Comparison of ENCODE assay signal across 2 cellular contexts in genomic region chrX:115892787-115893671, GRCh38.
TF ChIP-seq lines count a peak whose summit lies in the region.

No MANE protein-coding gene starts in this region.

TF ChIP-seq in K562, 482 proteins besides CTCF, POLR2A, EP300 and RAD21 (continued from another document and continues in another):
- TF ChIP-seq, protein P1, sequence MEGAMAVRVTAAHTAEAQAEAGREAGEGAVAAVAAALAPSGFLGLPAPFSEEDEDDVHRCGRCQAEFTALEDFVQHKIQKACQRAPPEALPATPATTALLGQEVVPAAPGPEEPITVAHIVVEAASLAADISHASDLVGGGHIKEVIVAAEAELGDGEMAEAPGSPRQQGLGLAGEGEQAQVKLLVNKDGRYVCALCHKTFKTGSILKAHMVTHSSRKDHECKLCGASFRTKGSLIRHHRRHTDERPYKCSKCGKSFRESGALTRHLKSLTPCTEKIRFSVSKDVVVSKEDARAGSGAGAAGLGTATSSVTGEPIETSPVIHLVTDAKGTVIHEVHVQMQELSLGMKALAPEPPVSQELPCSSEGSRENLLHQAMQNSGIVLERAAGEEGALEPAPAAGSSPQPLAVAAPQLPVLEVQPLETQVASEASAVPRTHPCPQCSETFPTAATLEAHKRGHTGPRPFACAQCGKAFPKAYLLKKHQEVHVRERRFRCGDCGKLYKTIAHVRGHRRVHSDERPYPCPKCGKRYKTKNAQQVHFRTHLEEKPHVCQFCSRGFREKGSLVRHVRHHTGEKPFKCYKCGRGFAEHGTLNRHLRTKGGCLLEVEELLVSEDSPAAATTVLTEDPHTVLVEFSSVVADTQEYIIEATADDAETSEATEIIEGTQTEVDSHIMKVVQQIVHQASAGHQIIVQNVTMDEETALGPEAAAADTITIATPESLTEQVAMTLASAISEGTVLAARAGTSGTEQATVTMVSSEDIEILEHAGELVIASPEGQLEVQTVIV (CRISPR knock-in tag; IDR thresholded peaks at IDR 0.05; ENCODE audit: borderline replicate concordance): no peak
- TF ChIP-seq RFX5 (IDR thresholded peaks at IDR 0.05; ENCODE audit: low read depth, low read length): no peak
- no peak for TF ChIP-seq TEAD2 (tag; IDR thresholded peaks at IDR 0.05)
- TF ChIP-seq DEAF1 (CRISPR knock-in tag; IDR thresholded peaks at IDR 0.05): peak; percentile 61
- no peak for TF ChIP-seq ATF7 (IDR thresholded peaks at IDR 0.05)
- no peak for TF ChIP-seq ZNF699 (CRISPR knock-in tag; IDR thresholded peaks at IDR 0.05; ENCODE audit: insufficient replicate concordance)
- TF ChIP-seq ZNF384 (IDR thresholded peaks at IDR 0.05; ENCODE audit: low read depth, low read length): peak; percentile 100
- no peak for TF ChIP-seq HDAC1 (IDR thresholded peaks at IDR 0.05)
- no peak for TF ChIP-seq PBX2 (CRISPR knock-in tag; IDR thresholded peaks at IDR 0.05; ENCODE audit: low read depth)
- no peak for TF ChIP-seq PBX2 (tag; conservative IDR thresholded peaks at IDR 0.05; ENCODE audit: low read depth)
- TF ChIP-seq ZNF41 (CRISPR knock-in tag; conservative IDR thresholded peaks at IDR 0.05): no peak
- TF ChIP-seq FIP1L1 (IDR thresholded peaks at IDR 0.05; ENCODE audit: low read depth, low read length, poor library complexity, severe bottlenecking): no peak
- TF ChIP-seq CHD2 (IDR thresholded peaks at IDR 0.05; ENCODE audit: low read depth, low read length): peak; percentile 71
- TF ChIP-seq KLF16 (IDR thresholded peaks at IDR 0.05): no peak
- TF ChIP-seq DDX20 (tag; IDR thresholded peaks at IDR 0.05; ENCODE audit: low read depth): no peak
- no peak for TF ChIP-seq CBFB (CRISPR knock-in tag; IDR thresholded peaks at IDR 0.05)
- TF ChIP-seq NONO (IDR thresholded peaks at IDR 0.05; ENCODE audit: low read depth in 2 of 2, low read length in 1 of 2): no peak
- peak; percentile 32; the same call in 1 of the 2 replicates for TF ChIP-seq FOSL1 (tag; conservative IDR thresholded peaks at IDR 0.05)
- no peak for TF ChIP-seq CBX8 (IDR thresholded peaks at IDR 0.05; ENCODE audit: borderline replicate concordance, extremely low read depth, low read depth, low read length, poor library complexity, severe bottlenecking)
- TF ChIP-seq HDAC3 (IDR thresholded peaks at IDR 0.05; ENCODE audit: borderline replicate concordance, partially characterized antibody): no peak
- TF ChIP-seq YY1 (IDR thresholded peaks at IDR 0.05; ENCODE audit: borderline replicate concordance in 1 of 3, control insufficient read depth in 1 of 3, extremely low read depth in 1 of 3, insufficient read depth in 3 of 3, insufficient read length in 1 of 3, insufficient replicate concordance in 2 of 3, low read depth in 1 of 3, low read length in 2 of 3): peak in 2 of 3 experiments; percentile 39 to 77
- TF ChIP-seq THRAP3 (IDR thresholded peaks at IDR 0.05; ENCODE audit: borderline replicate concordance): no peak
- TF ChIP-seq HSF4 (CRISPR knock-in tag; IDR thresholded peaks at IDR 0.05; ENCODE audit: borderline replicate concordance): no peak
- no peak for TF ChIP-seq XRCC4 (IDR thresholded peaks at IDR 0.05; ENCODE audit: extremely low read depth, insufficient read depth, insufficient read length)
- no peak for TF ChIP-seq KLF10 (CRISPR knock-in tag; IDR thresholded peaks at IDR 0.05)
- no peak for TF ChIP-seq PURB (CRISPR knock-in tag; IDR thresholded peaks at IDR 0.05; ENCODE audit: low read depth)
- TF ChIP-seq ZC3H8 (IDR thresholded peaks at IDR 0.05): no peak
- no peak for TF ChIP-seq BRD9 (IDR thresholded peaks at IDR 0.05; ENCODE audit: low read depth, partially characterized antibody)
- 0 out of 2 replicates have a peak, but pooled peaks have one; percentile 30 for TF ChIP-seq CREM (IDR thresholded peaks at IDR 0.05; ENCODE audit: low read depth)
- TF ChIP-seq TAF9B (IDR thresholded peaks at IDR 0.05; ENCODE audit: partially characterized antibody): peak; percentile 26
- TF ChIP-seq CXXC5 (CRISPR knock-in tag; IDR thresholded peaks at IDR 0.05): no peak
- peak; percentile 48; the same call in 1 of the 2 replicates for TF ChIP-seq TOE1 (IDR thresholded peaks at IDR 0.05; ENCODE audit: borderline replicate concordance)
- TF ChIP-seq TOE1 (CRISPR knock-in tag; IDR thresholded peaks at IDR 0.05; ENCODE audit: borderline replicate concordance, low read depth): no peak
- no peak for TF ChIP-seq ETS2 (tag; IDR thresholded peaks at IDR 0.05; ENCODE audit: borderline replicate concordance, poor library complexity, severe bottlenecking)

TF ChIP-seq in HepG2, 621 proteins besides CTCF, POLR2A, EP300 and RAD21 (continued from another document and continues in another):
- TF ChIP-seq, protein P2, sequence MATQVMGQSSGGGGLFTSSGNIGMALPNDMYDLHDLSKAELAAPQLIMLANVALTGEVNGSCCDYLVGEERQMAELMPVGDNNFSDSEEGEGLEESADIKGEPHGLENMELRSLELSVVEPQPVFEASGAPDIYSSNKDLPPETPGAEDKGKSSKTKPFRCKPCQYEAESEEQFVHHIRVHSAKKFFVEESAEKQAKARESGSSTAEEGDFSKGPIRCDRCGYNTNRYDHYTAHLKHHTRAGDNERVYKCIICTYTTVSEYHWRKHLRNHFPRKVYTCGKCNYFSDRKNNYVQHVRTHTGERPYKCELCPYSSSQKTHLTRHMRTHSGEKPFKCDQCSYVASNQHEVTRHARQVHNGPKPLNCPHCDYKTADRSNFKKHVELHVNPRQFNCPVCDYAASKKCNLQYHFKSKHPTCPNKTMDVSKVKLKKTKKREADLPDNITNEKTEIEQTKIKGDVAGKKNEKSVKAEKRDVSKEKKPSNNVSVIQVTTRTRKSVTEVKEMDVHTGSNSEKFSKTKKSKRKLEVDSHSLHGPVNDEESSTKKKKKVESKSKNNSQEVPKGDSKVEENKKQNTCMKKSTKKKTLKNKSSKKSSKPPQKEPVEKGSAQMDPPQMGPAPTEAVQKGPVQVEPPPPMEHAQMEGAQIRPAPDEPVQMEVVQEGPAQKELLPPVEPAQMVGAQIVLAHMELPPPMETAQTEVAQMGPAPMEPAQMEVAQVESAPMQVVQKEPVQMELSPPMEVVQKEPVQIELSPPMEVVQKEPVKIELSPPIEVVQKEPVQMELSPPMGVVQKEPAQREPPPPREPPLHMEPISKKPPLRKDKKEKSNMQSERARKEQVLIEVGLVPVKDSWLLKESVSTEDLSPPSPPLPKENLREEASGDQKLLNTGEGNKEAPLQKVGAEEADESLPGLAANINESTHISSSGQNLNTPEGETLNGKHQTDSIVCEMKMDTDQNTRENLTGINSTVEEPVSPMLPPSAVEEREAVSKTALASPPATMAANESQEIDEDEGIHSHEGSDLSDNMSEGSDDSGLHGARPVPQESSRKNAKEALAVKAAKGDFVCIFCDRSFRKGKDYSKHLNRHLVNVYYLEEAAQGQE (IDR thresholded peaks at IDR 0.05; ENCODE audit: borderline replicate concordance in 1 of 2, low read depth in 1 of 2, low read length in 2 of 2): no peak
- TF ChIP-seq KMT2B (CRISPR knock-in tag; IDR thresholded peaks at IDR 0.05): peak; percentile 47; the same call in 1 of the 2 replicates
- TF ChIP-seq NCOA2 (CRISPR knock-in tag; IDR thresholded peaks at IDR 0.05): peak; percentile 45; the same call in 1 of the 2 replicates
- no peak for TF ChIP-seq CENPT (CRISPR knock-in tag; IDR thresholded peaks at IDR 0.05; ENCODE audit: low read depth)
- TF ChIP-seq ZNF501 (CRISPR knock-in tag; IDR thresholded peaks at IDR 0.05): peak; percentile 35; the same call in 1 of the 2 replicates
- TF ChIP-seq ZNF569 (CRISPR knock-in tag; IDR thresholded peaks at IDR 0.05; ENCODE audit: borderline replicate concordance): no peak
- 0 out of 2 replicates have a peak, but pooled peaks have one; percentile 33 for TF ChIP-seq ISL2 (CRISPR knock-in tag; IDR thresholded peaks at IDR 0.05)
- peak; percentile 20; the same call in 1 of the 2 replicates for TF ChIP-seq MIXL1 (CRISPR knock-in tag; IDR thresholded peaks at IDR 0.05)
- TF ChIP-seq CHD2 (IDR thresholded peaks at IDR 0.05; ENCODE audit: low read depth, low read length): peak; percentile 83
- no peak for TF ChIP-seq ZNF512B (CRISPR knock-in tag; IDR thresholded peaks at IDR 0.05; ENCODE audit: borderline replicate concordance)
- no peak for TF ChIP-seq ZNF263 (CRISPR knock-in tag; IDR thresholded peaks at IDR 0.05)
- TF ChIP-seq BCL6 (CRISPR knock-in tag; IDR thresholded peaks at IDR 0.05): peak; percentile 35; the same call in 1 of the 2 replicates
- TF ChIP-seq HNF4G (IDR thresholded peaks at IDR 0.05; ENCODE audit: borderline replicate concordance, low read depth, low read length): peak; percentile 73; the same call in 1 of the 2 replicates
- peak; percentile 14; the same call in 1 of the 2 replicates for TF ChIP-seq HNF4G (CRISPR knock-in tag; IDR thresholded peaks at IDR 0.05; ENCODE audit: borderline replicate concordance, low read depth)
- TF ChIP-seq, protein P3, sequence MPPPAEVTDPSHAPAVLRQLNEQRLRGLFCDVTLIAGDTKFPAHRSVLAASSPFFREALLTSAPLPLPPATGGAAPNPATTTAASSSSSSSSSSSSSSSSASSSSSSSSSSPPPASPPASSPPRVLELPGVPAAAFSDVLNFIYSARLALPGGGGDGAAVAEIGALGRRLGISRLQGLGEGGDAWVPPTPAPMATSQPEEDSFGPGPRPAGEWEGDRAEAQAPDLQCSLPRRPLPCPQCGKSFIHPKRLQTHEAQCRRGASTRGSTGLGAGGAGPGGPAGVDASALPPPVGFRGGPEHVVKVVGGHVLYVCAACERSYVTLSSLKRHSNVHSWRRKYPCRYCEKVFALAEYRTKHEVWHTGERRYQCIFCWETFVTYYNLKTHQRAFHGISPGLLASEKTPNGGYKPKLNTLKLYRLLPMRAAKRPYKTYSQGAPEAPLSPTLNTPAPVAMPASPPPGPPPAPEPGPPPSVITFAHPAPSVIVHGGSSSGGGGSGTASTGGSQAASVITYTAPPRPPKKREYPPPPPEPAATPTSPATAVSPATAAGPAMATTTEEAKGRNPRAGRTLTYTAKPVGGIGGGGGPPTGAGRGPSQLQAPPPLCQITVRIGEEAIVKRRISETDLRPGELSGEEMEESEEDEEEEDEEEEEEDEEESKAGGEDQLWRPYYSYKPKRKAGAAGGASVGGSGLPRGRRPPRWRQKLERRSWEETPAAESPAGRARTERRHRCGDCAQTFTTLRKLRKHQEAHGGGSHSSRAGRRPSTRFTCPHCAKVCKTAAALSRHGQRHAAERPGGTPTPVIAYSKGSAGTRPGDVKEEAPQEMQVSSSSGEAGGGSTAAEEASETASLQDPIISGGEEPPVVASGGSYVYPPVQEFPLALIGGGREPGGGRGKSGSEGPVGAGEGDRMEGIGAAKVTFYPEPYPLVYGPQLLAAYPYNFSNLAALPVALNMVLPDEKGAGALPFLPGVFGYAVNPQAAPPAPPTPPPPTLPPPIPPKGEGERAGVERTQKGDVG (CRISPR knock-in tag; IDR thresholded peaks at IDR 0.05; ENCODE audit: borderline replicate concordance): peak; percentile 30; the same call in 1 of the 2 replicates
- TF ChIP-seq, protein P4, sequence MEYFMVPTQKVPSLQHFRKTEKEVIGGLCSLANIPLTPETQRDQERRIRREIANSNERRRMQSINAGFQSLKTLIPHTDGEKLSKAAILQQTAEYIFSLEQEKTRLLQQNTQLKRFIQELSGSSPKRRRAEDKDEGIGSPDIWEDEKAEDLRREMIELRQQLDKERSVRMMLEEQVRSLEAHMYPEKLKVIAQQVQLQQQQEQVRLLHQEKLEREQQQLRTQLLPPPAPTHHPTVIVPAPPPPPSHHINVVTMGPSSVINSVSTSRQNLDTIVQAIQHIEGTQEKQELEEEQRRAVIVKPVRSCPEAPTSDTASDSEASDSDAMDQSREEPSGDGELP (IDR thresholded peaks at IDR 0.05; ENCODE audit: borderline replicate concordance, low read depth): peak; percentile 80; the same call in 1 of the 2 replicates
- TF ChIP-seq, protein P5, sequence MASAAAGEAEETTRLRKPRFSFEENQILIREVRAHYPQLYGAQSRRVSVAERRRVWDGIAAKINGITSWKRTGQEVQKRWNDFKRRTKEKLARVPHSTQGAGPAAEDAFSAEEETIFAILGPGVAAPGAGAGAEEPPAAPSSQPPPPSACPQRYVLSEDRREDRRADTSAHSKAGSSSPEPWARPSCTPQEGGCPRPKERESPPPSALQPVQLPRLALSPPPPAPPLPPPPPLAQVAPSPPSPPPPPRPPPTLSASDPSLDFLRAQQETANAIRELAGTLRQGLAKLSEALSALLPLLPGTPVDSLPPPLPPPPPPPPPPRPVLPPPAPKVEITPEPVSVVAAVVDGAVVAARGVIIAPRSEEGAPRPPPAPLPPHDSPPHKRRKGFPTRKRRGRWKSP (CRISPR knock-in tag; IDR thresholded peaks at IDR 0.05): 0 out of 2 replicates have a peak, but pooled peaks have one; percentile 26
- TF ChIP-seq ZNF432 (CRISPR knock-in tag; IDR thresholded peaks at IDR 0.05; ENCODE audit: borderline replicate concordance): no peak
- TF ChIP-seq SNAPC2 (CRISPR knock-in tag; IDR thresholded peaks at IDR 0.05): 0 out of 2 replicates have a peak, but pooled peaks have one; percentile 31
- TF ChIP-seq, protein P6, sequence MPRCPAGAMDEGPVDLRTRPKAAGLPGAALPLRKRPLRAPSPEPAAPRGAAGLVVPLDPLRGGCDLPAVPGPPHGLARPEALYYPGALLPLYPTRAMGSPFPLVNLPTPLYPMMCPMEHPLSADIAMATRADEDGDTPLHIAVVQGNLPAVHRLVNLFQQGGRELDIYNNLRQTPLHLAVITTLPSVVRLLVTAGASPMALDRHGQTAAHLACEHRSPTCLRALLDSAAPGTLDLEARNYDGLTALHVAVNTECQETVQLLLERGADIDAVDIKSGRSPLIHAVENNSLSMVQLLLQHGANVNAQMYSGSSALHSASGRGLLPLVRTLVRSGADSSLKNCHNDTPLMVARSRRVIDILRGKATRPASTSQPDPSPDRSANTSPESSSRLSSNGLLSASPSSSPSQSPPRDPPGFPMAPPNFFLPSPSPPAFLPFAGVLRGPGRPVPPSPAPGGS (CRISPR knock-in tag; IDR thresholded peaks at IDR 0.05): 0 out of 2 replicates have a peak, but pooled peaks have one; percentile 26
- no peak for TF ChIP-seq FOXA1 (IDR thresholded peaks at IDR 0.05)
- TF ChIP-seq FOXA1 (CRISPR knock-in tag; IDR thresholded peaks at IDR 0.05): peak; percentile 6; the same call in 1 of the 2 replicates
- TF ChIP-seq ZNF382 (CRISPR knock-in tag; IDR thresholded peaks at IDR 0.05; ENCODE audit: borderline replicate concordance): no peak
- no peak for TF ChIP-seq ZSCAN21 (CRISPR knock-in tag; IDR thresholded peaks at IDR 0.05; ENCODE audit: borderline replicate concordance)
